ENCODE assay signal across 30 cellular contexts in genomic region chr11:77148963-77149715, GRCh38. TPM values are rescaled to one million over a fixed set of nuclear protein-coding genes. Genes with fewer than 3 reads are reported as not detected.
"Had no signal": no experiment of that assay in that cellular context is flagged by ENCODE, and none has a peak within 500 bp of the region (broad histone marks: within the 10 kb centered on the region; RNA-seq: fewer than 3 reads in every experiment).

No MANE protein-coding gene starts in this region.

- H3K79me2 ChIP-seq: parathyroid adenoma had no signal

- H3K4me1 ChIP-seq: parathyroid adenoma had no signal

- H3K9me3 Mint-ChIP-seq: mesothelial cell of epicardium; naive B cell; natural killer cell treated with Interleukin-12 subunit alpha and Interleukin-12 subunit beta and Interleukin-15 and Interleukin-18, amount 100 ng/mL, for 72 hours; neural crest cell; stimulated activated naive CD8-positive, alpha-beta T cell treated with anti-CD3 and anti-CD28 coated beads, Interleukin-15, amount 100 ng/mL, for 72 hours had no signal

- H2AFZ ChIP-seq: parathyroid adenoma had no signal

- H3K4me3 Mint-ChIP-seq: neural crest cell had no signal

- H3K27ac ChIP-seq: gastrocnemius medialis, parathyroid adenoma, thyroid gland, vagina had no signal

- H3K27ac Mint-ChIP-seq: mesothelial cell of epicardium; natural killer cell treated with Interleukin-12 subunit alpha and Interleukin-12 subunit beta and Interleukin-15 and Interleukin-18, amount 100 ng/mL, for 72 hours; progenitor cell of endocrine pancreas had no signal

- H3K9me3 ChIP-seq: gastrocnemius medialis, mucosa of descending colon, thyroid gland, vagina had no signal

- H3K4me3 ChIP-seq: gastrocnemius medialis, mucosa of descending colon, thyroid gland, vagina had no signal

- DNase-seq: cortex of kidney; effector CD4-positive, alpha-beta T cell; gastrocnemius medialis; head of caudate nucleus; mesenchymal stem cell; naive B cell; stimulated activated CD4-positive, alpha-beta T cell treated with anti-CD3 and anti-CD28 coated beads, Interleukin-12 subunit alpha, Interleukin-12 subunit beta, amount 100 ng/mL, for 4 hours; stimulated activated CD4-positive, alpha-beta T cell treated with anti-CD3 and anti-CD28 coated beads, Interleukin-1b, Interleukin-23, amount 100 ng/mL, for 48 hours; stimulated activated CD4-positive, alpha-beta T cell treated with anti-CD3 and anti-CD28 coated beads, Interleukin-4, amount 100 ng/mL, for 1 hour; stimulated activated CD8-positive, alpha-beta memory T cell treated with anti-CD3 and anti-CD28 coated beads, Interleukin-4, amount 100 ng/mL, for 48 hours; stimulated activated naive CD8-positive, alpha-beta T cell treated with anti-CD3 and anti-CD28 coated beads, Interleukin-15, amount 100 ng/mL, for 72 hours; thyroid gland; trophoblast cell had no signal

- ATAC-seq: gastrocnemius medialis; left lobe of liver; mucosa of descending colon; natural killer cell treated with Interleukin-12 subunit alpha and Interleukin-12 subunit beta and Interleukin-15 and Interleukin-18, amount 100 ng/mL, for 72 hours; sciatic nerve; stimulated activated naive CD8-positive, alpha-beta T cell treated with anti-CD3 and anti-CD28 coated beads, Interleukin-15, amount 100 ng/mL, for 72 hours had no signal

- H3K36me3 ChIP-seq: gastrocnemius medialis, thyroid gland, vagina had no signal

- H3K9ac ChIP-seq: parathyroid adenoma had no signal

- FAIRE-seq: keratinocyte had no signal

- H3K36me3 Mint-ChIP-seq: mesothelial cell of epicardium; naive B cell; natural killer cell treated with Interleukin-12 subunit alpha and Interleukin-12 subunit beta and Interleukin-15 and Interleukin-18, amount 100 ng/mL, for 72 hours had no signal

- H3K27me3 ChIP-seq: gastrocnemius medialis, thyroid gland, vagina had no signal

RNA-seq across cellular contexts. Expression of gene OMP, which starts 46.5 kb away (rescaled TPM):
- total RNA-seq: dermis microvascular lymphatic vessel endothelial cell; gastrocnemius medialis; glomerular endothelial cell; lower leg skin; lung microvascular endothelial cell; natural killer cell treated with Interleukin-12 subunit alpha and Interleukin-12 subunit beta and Interleukin-15 and Interleukin-18, amount 100 ng/mL, for 72 hours; neural crest cell; osteoblast; progenitor cell of endocrine pancreas; smooth muscle cell; temporal lobe; vagina had no signal
- polyA plus RNA-seq: keratinocyte, smooth muscle cell had no signal
